Comparison of ENCODE assay signal across 8 cellular contexts in genomic region chr20:461254-462198, GRCh38. TPM values are rescaled to one million over a fixed set of nuclear protein-coding genes. Genes with fewer than 3 reads are reported as not detected.
DNase-seq lines count a peak whose midpoint lies in the region; ATAC-seq and TF ChIP-seq lines count a peak whose summit lies in the region.

No MANE protein-coding gene starts in this region.

- H3K4me3 Mint-ChIP-seq in T-helper 2 cell treated with Interferon-gamma antibody and Interleukin-4, amounts not matched to agents 5 μg/mL and 100 μg/mL, for 36 hours, result peak overlapping the region; percentile 91

- no peaks in the 10 kb centered on the region for H3K4me1 ChIP-seq in breast epithelium

- H3K36me3 ChIP-seq in breast epithelium (no peaks in the 10 kb centered on the region), kidney epithelial cell (ENCODE audit: control insufficient read depth, insufficient read depth, low read length) (no peaks in the 10 kb centered on the region)

- H3K27me3 ChIP-seq in breast epithelium (no peaks in the 10 kb centered on the region), kidney epithelial cell (ENCODE audit: control insufficient read depth, insufficient read depth, low read length) (no peaks in the 10 kb centered on the region)

- TF ChIP-seq CTCF in breast epithelium (IDR thresholded peaks at IDR 0.05) (no peak), kidney epithelial cell (IDR thresholded peaks at IDR 0.05; ENCODE audit: insufficient read depth, low read length, poor library complexity, severe bottlenecking) (no peak)

- H3K27me3 Mint-ChIP-seq in T-helper 2 cell treated with Interferon-gamma antibody and Interleukin-4, amounts not matched to agents 5 μg/mL and 100 μg/mL, for 36 hours (ENCODE audit: low read depth), result peaks cover 3% of the 10 kb centered on the region

- no peaks in the 10 kb centered on the region for H3K9me3 ChIP-seq in breast epithelium

- DNase-seq in GDM1 (lab: John Stamatoyannopoulos, UW) (peak; percentile 45), HuH-7.5 (ENCODE audit: low spot score) (peak; percentile 63), breast epithelium (ENCODE audit: low spot score in 2 of 2) (no peak), kidney epithelial cell (ENCODE audit: low read depth) (no peak), NCI-H1694 treated with DMSO at 0.1 percent for 48 hours (lab: John Stamatoyannopoulos, UW) (no peak)
- DNase-seq in T-helper 2 cell treated with Interferon-gamma antibody and Interleukin-4, amounts not matched to agents 5 μg/mL and 100 μg/mL, for 36 hours (ENCODE audit: low spot score), result peak; percentile 45
- peak; percentile 51 for DNase-seq in stimulated activated CD4-positive, alpha-beta T cell treated with anti-CD3 and anti-CD28 coated beads, Interleukin-1b, Interleukin-23, amount 100 ng/mL, for 48 hours

- peak overlapping the region; percentile 94 for H3K27ac Mint-ChIP-seq in T-helper 2 cell treated with Interferon-gamma antibody and Interleukin-4, amounts not matched to agents 5 μg/mL and 100 μg/mL, for 36 hours

- H3K4me3 ChIP-seq in breast epithelium (peak overlapping the region; percentile 73 to 96 (median 91)), kidney epithelial cell (ENCODE audit: low read depth, low read length) (peak overlapping the region; percentile 86)

- H3K36me3 Mint-ChIP-seq in T-helper 2 cell treated with Interferon-gamma antibody and Interleukin-4, amounts not matched to agents 5 μg/mL and 100 μg/mL, for 36 hours (ENCODE audit: low read depth), result peaks cover 10% of the 10 kb centered on the region

- H3K9me3 Mint-ChIP-seq in T-helper 2 cell treated with Interferon-gamma antibody and Interleukin-4, amounts not matched to agents 5 μg/mL and 100 μg/mL, for 36 hours, result no peaks in the 10 kb centered on the region

- H3K4me1 Mint-ChIP-seq in T-helper 2 cell treated with Interferon-gamma antibody and Interleukin-4, amounts not matched to agents 5 μg/mL and 100 μg/mL, for 36 hours (ENCODE audit: low read depth), result peaks cover 36% of the 10 kb centered on the region

- intact Hi-C loops in breast epithelium (cut with DNase I; ENCODE audit: low total_unique reads), result no loop called here

- peak; percentile 33 for ATAC-seq in GM21717 (IDR thresholded peaks at IDR 0.05; ENCODE audit: unreplicated experiment)

- peak overlapping the region; percentile 90 to 94 for H3K27ac ChIP-seq in breast epithelium

- no peak for TF ChIP-seq POLR2A in breast epithelium (IDR thresholded peaks at IDR 0.05)

RNA-seq across cellular contexts. Expression of gene TBC1D20, which starts 0.8 kb away (rescaled TPM):
- total RNA-seq in breast epithelium, result 10 to 100 TPM; 37.7 to 56.6 (median 42.3) TPM
- total RNA-seq in kidney epithelial cell, result 38.5 and 40.7 TPM in 2 replicates

RNA-seq across cellular contexts. Expression of gene RBCK1, which starts 53.4 kb away (rescaled TPM):
- total RNA-seq in breast epithelium (10 to 100 TPM; 61.3 to 69.5 (median 66.2) TPM), kidney epithelial cell (292 and 371 TPM in 2 replicates)

Comparison
In these comparisons a context has a peak if more than half of its experiments do, and no peak if none do; other contexts are left out.
1. DNase-seq: peak in GDM1 (single experiment), HuH-7.5 (single experiment), T-helper 2 cell treated with Interferon-gamma antibody and Interleukin-4, amounts not matched to agents 5 μg/mL and 100 μg/mL, for 36 hours (single experiment) and stimulated activated CD4-positive, alpha-beta T cell treated with anti-CD3 and anti-CD28 coated beads, Interleukin-1b, Interleukin-23, amount 100 ng/mL, for 48 hours (single experiment); none in breast epithelium (0 of 2), kidney epithelial cell (single experiment) and NCI-H1694 treated with DMSO at 0.1 percent for 48 hours (single experiment).